ENCODE assay signal across 23 cellular contexts in the genomic region with DNA sequence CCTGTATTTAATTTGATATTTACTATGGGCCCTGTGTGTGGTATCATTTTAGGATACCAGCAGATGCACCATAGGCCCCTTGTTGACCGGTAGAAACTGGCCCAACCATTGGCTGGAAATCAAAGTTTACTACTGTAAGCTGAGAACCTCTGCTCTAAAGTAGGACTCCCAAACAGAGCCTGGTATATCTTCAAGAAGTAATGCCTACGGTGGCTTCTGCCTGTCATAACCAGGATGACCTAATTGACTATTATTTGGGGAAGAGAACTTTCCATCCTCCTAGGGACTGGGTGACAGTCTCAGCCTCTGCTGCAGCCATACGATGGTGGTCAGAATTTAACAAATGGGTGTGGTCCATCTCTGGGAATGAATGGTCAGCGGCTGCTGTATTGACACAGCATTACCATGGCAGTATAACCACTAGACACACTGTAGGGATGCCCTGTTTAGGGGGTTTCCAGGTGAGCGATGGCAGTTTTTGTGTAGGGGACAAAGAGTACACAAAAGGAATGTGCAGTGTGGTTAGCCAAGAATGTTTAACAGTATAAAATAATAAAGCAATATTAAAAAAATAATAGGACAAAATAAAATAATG. TPM values are rescaled to one million over a fixed set of nuclear protein-coding genes. Genes with fewer than 3 reads are reported as not detected.
"Had no signal": no experiment of that assay in that cellular context is flagged by ENCODE, and none has a peak within 500 bp of the region (broad histone marks: within the 10 kb centered on the region; RNA-seq: fewer than 3 reads in every experiment).

No MANE protein-coding gene starts in this region.

- H3K9ac ChIP-seq: parathyroid adenoma had no signal

- H3K27me3 ChIP-seq: hepatocyte had no signal

- ATAC-seq: activated CD8-positive, alpha-beta memory T cell treated with anti-CD3 and anti-CD28 coated beads, Interleukin-2, amount 10 ng/mL, durations not matched to agents 7 days and 5 days; activated T-helper 17 cell treated with anti-CD3 and anti-CD28 coated beads, Interleukin-2, amount 50 U/mL, for 72 hours; naive thymus-derived CD8-positive, alpha-beta T cell; SK-N-SH treated with all-trans-retinoic acid at 6 μM for 48 hours had no signal

- H3K9me3 Mint-ChIP-seq: activated B cell treated with CpG ODN at 0.5 μM for 24 hours; activated CD4-positive, alpha-beta memory T cell treated with anti-CD3 and anti-CD28 coated beads for 36 hours; activated naive CD8-positive, alpha-beta T cell treated with anti-CD3 and anti-CD28 coated beads, Interleukin-2, amount 10 ng/mL, durations not matched to agents 7 days and 5 days; activated T-helper 17 cell treated with anti-CD3 and anti-CD28 coated beads, Interleukin-2, amount 50 U/mL, for 72 hours; brain had no signal

- H3K27me3 Mint-ChIP-seq: activated B cell treated with CpG ODN at 0.5 μM for 24 hours; activated CD4-positive, alpha-beta memory T cell treated with anti-CD3 and anti-CD28 coated beads for 36 hours; activated CD8-positive, alpha-beta memory T cell treated with anti-CD3 and anti-CD28 coated beads, Interleukin-2, amount 10 ng/mL, durations not matched to agents 7 days and 5 days; activated naive CD8-positive, alpha-beta T cell treated with anti-CD3 and anti-CD28 coated beads, Interleukin-2, amount 10 ng/mL, durations not matched to agents 7 days and 5 days; brain had no signal

- H3K27ac ChIP-seq: hepatocyte, parathyroid adenoma had no signal

- H3K4me2 ChIP-seq: hepatocyte had no signal

- H3K4me3 ChIP-seq: hepatocyte had no signal

- FAIRE-seq: keratinocyte had no signal

- H3K27ac Mint-ChIP-seq: activated B cell treated with CpG ODN at 0.5 μM for 24 hours; activated CD4-positive, alpha-beta memory T cell treated with anti-CD3 and anti-CD28 coated beads for 36 hours; activated CD8-positive, alpha-beta memory T cell treated with anti-CD3 and anti-CD28 coated beads, Interleukin-2, amount 10 ng/mL, durations not matched to agents 7 days and 5 days; activated naive CD8-positive, alpha-beta T cell treated with anti-CD3 and anti-CD28 coated beads, Interleukin-2, amount 10 ng/mL, durations not matched to agents 7 days and 5 days; activated T-helper 17 cell treated with anti-CD3 and anti-CD28 coated beads, Interleukin-2, amount 50 U/mL, for 72 hours; naive thymus-derived CD8-positive, alpha-beta T cell had no signal

- DNase-seq: activated B cell treated with CpG ODN at 0.5 μM for 24 hours; activated CD4-positive, alpha-beta memory T cell treated with anti-CD3 and anti-CD28 coated beads for 36 hours; activated CD4-positive, alpha-beta T cell treated with anti-CD3 and anti-CD28 coated beads for 4 hours; activated CD8-positive, alpha-beta memory T cell treated with anti-CD3 and anti-CD28 coated beads, Interleukin-2, amount 10 ng/mL, durations not matched to agents 7 days and 5 days; activated naive CD4-positive, alpha-beta T cell treated with Interleukin-2 at 50 U/mL for 16 hours; activated naive CD8-positive, alpha-beta T cell treated with anti-CD3 and anti-CD28 coated beads, Interleukin-2, amount 10 ng/mL, durations not matched to agents 7 days and 5 days; amygdala; foreskin fibroblast; mesenchymal stem cell; naive thymus-derived CD8-positive, alpha-beta T cell; retina; stimulated activated CD4-positive, alpha-beta T cell treated with anti-CD3 and anti-CD28 coated beads, Interleukin-12 subunit alpha, Interleukin-12 subunit beta, amount 100 ng/mL, for 4 hours; stimulated activated CD4-positive, alpha-beta T cell treated with anti-CD3 and anti-CD28 coated beads, Interleukin-1b, Interleukin-23, amount 100 ng/mL, for 48 hours; stimulated activated CD8-positive, alpha-beta memory T cell treated with anti-CD3 and anti-CD28 coated beads, Interleukin-4, amount 100 ng/mL, for 48 hours; stimulated activated naive CD4-positive, alpha-beta T cell; T-helper 1 cell; T-helper 9 cell had no signal

- H2AFZ ChIP-seq: hepatocyte, parathyroid adenoma had no signal

- H3K79me2 ChIP-seq: parathyroid adenoma had no signal

- H3K4me1 Mint-ChIP-seq: activated B cell treated with CpG ODN at 0.5 μM for 24 hours; activated T-helper 17 cell treated with anti-CD3 and anti-CD28 coated beads, Interleukin-2, amount 50 U/mL, for 72 hours had no signal

- H3K4me3 Mint-ChIP-seq: activated B cell treated with CpG ODN at 0.5 μM for 24 hours; activated CD4-positive, alpha-beta memory T cell treated with anti-CD3 and anti-CD28 coated beads for 36 hours; activated CD8-positive, alpha-beta memory T cell treated with anti-CD3 and anti-CD28 coated beads, Interleukin-2, amount 10 ng/mL, durations not matched to agents 7 days and 5 days; activated naive CD8-positive, alpha-beta T cell treated with anti-CD3 and anti-CD28 coated beads, Interleukin-2, amount 10 ng/mL, durations not matched to agents 7 days and 5 days; activated T-helper 17 cell treated with anti-CD3 and anti-CD28 coated beads, Interleukin-2, amount 50 U/mL, for 72 hours; brain; naive thymus-derived CD8-positive, alpha-beta T cell had no signal

- H3K36me3 Mint-ChIP-seq: activated CD4-positive, alpha-beta memory T cell treated with anti-CD3 and anti-CD28 coated beads for 36 hours; activated CD8-positive, alpha-beta memory T cell treated with anti-CD3 and anti-CD28 coated beads, Interleukin-2, amount 10 ng/mL, durations not matched to agents 7 days and 5 days; brain; naive thymus-derived CD8-positive, alpha-beta T cell had no signal

RNA-seq across cellular contexts. Expression of gene RARB, which starts 37.3 kb away (rescaled TPM):
- total RNA-seq: activated B cell treated with CpG ODN at 0.5 μM for 24 hours; activated CD4-positive, alpha-beta memory T cell treated with anti-CD3 and anti-CD28 coated beads for 36 hours; activated CD8-positive, alpha-beta memory T cell treated with anti-CD3 and anti-CD28 coated beads, Interleukin-2, amount 10 ng/mL, durations not matched to agents 7 days and 5 days; activated naive CD8-positive, alpha-beta T cell treated with anti-CD3 and anti-CD28 coated beads, Interleukin-2, amount 10 ng/mL, durations not matched to agents 7 days and 5 days; activated T-helper 17 cell treated with anti-CD3 and anti-CD28 coated beads, Interleukin-2, amount 50 U/mL, for 72 hours; naive thymus-derived CD8-positive, alpha-beta T cell had no signal
